ENCODE assay signal across 13 cellular contexts in the genomic region with DNA sequence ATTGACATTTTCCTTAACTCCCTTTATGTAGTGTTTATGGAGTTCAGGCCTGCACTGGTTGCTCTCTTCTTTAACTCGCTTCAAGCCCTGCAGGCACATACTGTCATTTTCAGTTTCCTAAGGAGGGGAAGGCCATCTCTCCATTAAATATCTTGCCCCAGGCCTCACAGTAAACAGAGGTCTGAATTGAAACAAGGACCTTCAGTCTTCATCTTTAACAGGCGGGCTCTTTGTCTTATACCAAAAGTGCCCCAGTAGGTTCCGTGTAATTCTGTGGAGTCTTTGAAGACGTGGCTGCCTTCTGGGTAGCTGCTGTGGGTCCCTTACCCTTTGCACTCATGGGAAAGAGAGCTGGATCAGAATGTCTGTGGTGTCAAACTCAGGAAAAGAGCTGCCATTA.
"Had no signal": no experiment of that assay in that cellular context is flagged by ENCODE, and none has a peak within 500 bp of the region (broad histone marks: within the 10 kb centered on the region; RNA-seq: fewer than 3 reads in every experiment).

No MANE protein-coding gene starts in this region.

- H3K9me3 Mint-ChIP-seq: activated CD4-positive, alpha-beta memory T cell treated with anti-CD3 and anti-CD28 coated beads, Interleukin-2, amount 10 ng/mL, durations not matched to agents 7 days and 5 days; stimulated activated naive CD8-positive, alpha-beta T cell treated with anti-CD3 and anti-CD28 coated beads, Interleukin-15, Interleukin-2, amounts not matched to agents 100 ng/mL and 50 ng/mL, for 24 hours; WTC11 had no signal

- H3K27me3 Mint-ChIP-seq: activated CD4-positive, alpha-beta memory T cell treated with anti-CD3 and anti-CD28 coated beads, Interleukin-2, amount 10 ng/mL, durations not matched to agents 7 days and 5 days; activated naive CD8-positive, alpha-beta T cell; stimulated activated naive CD8-positive, alpha-beta T cell treated with anti-CD3 and anti-CD28 coated beads, Interleukin-15, Interleukin-2, amounts not matched to agents 100 ng/mL and 50 ng/mL, for 24 hours had no signal

- H3K36me3 Mint-ChIP-seq: activated naive CD8-positive, alpha-beta T cell; WTC11 had no signal

- H3K27ac Mint-ChIP-seq: activated CD4-positive, alpha-beta memory T cell treated with anti-CD3 and anti-CD28 coated beads, Interleukin-2, amount 10 ng/mL, durations not matched to agents 7 days and 5 days; stimulated activated naive CD8-positive, alpha-beta T cell treated with anti-CD3 and anti-CD28 coated beads, Interleukin-15, Interleukin-2, amounts not matched to agents 100 ng/mL and 50 ng/mL, for 24 hours; WTC11 had no signal

- ATAC-seq: esophagus mucosa, right lobe of liver, WTC11 had no signal

- H3K4me3 Mint-ChIP-seq: activated CD4-positive, alpha-beta memory T cell treated with anti-CD3 and anti-CD28 coated beads, Interleukin-2, amount 10 ng/mL, durations not matched to agents 7 days and 5 days; activated naive CD8-positive, alpha-beta T cell; stimulated activated naive CD8-positive, alpha-beta T cell treated with anti-CD3 and anti-CD28 coated beads, Interleukin-15, Interleukin-2, amounts not matched to agents 100 ng/mL and 50 ng/mL, for 24 hours; WTC11 had no signal

- DNase-seq: activated CD4-positive, alpha-beta memory T cell treated with anti-CD3 and anti-CD28 coated beads, Interleukin-2, amount 10 ng/mL, durations not matched to agents 7 days and 5 days; activated CD4-positive, alpha-beta T cell treated with anti-CD3 and anti-CD28 coated beads for 4 hours; activated gamma-delta T cell treated with Interleukin-2 at 50 U/mL for 16 hours; amniotic stem cell; brain microvascular endothelial cell; dermis blood vessel endothelial cell; right lobe of liver; SIG-M5; T-helper 2 cell had no signal
